ENCODE assay signal across 24 cellular contexts in genomic region chr6:138084904-138085838, GRCh38. TPM values are rescaled to one million over a fixed set of nuclear protein-coding genes. Genes with fewer than 3 reads are reported as not detected.
DNase-seq lines count a peak whose midpoint lies in the region; ATAC-seq and TF ChIP-seq lines count a peak whose summit lies in the region.
"Had no signal": no experiment of that assay in that cellular context is flagged by ENCODE, and none has a peak within 500 bp of the region (broad histone marks: within the 10 kb centered on the region; RNA-seq: fewer than 3 reads in every experiment).

No MANE protein-coding gene starts in this region.

- H3K9me3 ChIP-seq in HUES48 (ENCODE audit: control insufficient read depth, insufficient read depth, low read length) (peaks cover 3% of the 10 kb centered on the region; the same call in 1 of the 2 replicates), endodermal cell (ENCODE audit: control insufficient read depth, low read length) (peaks cover 14% of the 10 kb centered on the region), right lobe of liver (no peaks in the 10 kb centered on the region)

- TF ChIP-seq CTCF in endodermal cell (conservative IDR thresholded peaks at IDR 0.05): no peak
- TF ChIP-seq CTCF in right lobe of liver (IDR thresholded peaks at IDR 0.05): no peak

- H3K4me3 Mint-ChIP-seq in endodermal cell: no peak overlapping the region
- H3K4me3 Mint-ChIP-seq: CD4-positive, alpha-beta memory T cell; GM23338; H9 had no signal

- H3K9ac ChIP-seq in HUES48 (ENCODE audit: low read depth, low read length) (no peak overlapping the region), endodermal cell (ENCODE audit: extremely low read depth, low read length, poor library complexity, severe bottlenecking) (no peak overlapping the region)

- peaks cover 11% of the 10 kb centered on the region for H3K9me3 Mint-ChIP-seq in endodermal cell
- H3K9me3 Mint-ChIP-seq: CD4-positive, alpha-beta memory T cell had no signal

- no peak for TF ChIP-seq POLR2A in right lobe of liver (IDR thresholded peaks at IDR 0.05)

- no peak overlapping the region for H3K27ac Mint-ChIP-seq in endodermal cell
- H3K27ac Mint-ChIP-seq: CD4-positive, alpha-beta memory T cell; GM23338 had no signal

- peaks cover 25% of the 10 kb centered on the region for H3K4me1 ChIP-seq in HUES48 (ENCODE audit: control insufficient read depth, insufficient read depth, low read length)
- peaks cover 26% of the 10 kb centered on the region for H3K4me1 ChIP-seq in endodermal cell (ENCODE audit: control insufficient read depth, insufficient read depth, low read length)
- peaks cover 0 to 27% (median 4%) of the 10 kb centered on the region in 4 donors for H3K4me1 ChIP-seq in right lobe of liver

- peaks cover 50% of the 10 kb centered on the region for H3K4me1 Mint-ChIP-seq in endodermal cell
- H3K4me1 Mint-ChIP-seq: CD4-positive, alpha-beta memory T cell had no signal

- peak in 3 of 4 donors; percentile 4 to 16 (median 13) for ATAC-seq in right lobe of liver
- ATAC-seq: GM12878, GM23338 had no signal

- H3K27me3 ChIP-seq in HUES48 (ENCODE audit: control insufficient read depth, insufficient read depth, low read length) (no peaks in the 10 kb centered on the region), endodermal cell (ENCODE audit: control insufficient read depth, insufficient read depth, low read length, poor library complexity, severe bottlenecking) (no peaks in the 10 kb centered on the region), right lobe of liver (no peaks in the 10 kb centered on the region)

- H3K27ac ChIP-seq in HUES48 (ENCODE audit: low read depth, low read length) (peak overlapping the region; percentile 95), endodermal cell (ENCODE audit: low read depth, low read length) (no peak overlapping the region), right lobe of liver (peak overlapping the region; percentile 44 to 84 (median 52))
- H3K27ac ChIP-seq: RWPE1 had no signal

- H3K4me3 ChIP-seq in HUES48 (ENCODE audit: low read depth, low read length) (no peak overlapping the region), endodermal cell (ENCODE audit: low read length) (peak overlapping the region; percentile 4), right lobe of liver (peak overlapping the region in 1 of 3 donors; percentile 14)
- H3K4me3 ChIP-seq: GM12878, GM23338 had no signal

- peaks cover 9% of the 10 kb centered on the region for H3K36me3 Mint-ChIP-seq in endodermal cell (ENCODE audit: low read depth)
- H3K36me3 Mint-ChIP-seq: CD4-positive, alpha-beta memory T cell had no signal

- DNase-seq in endodermal cell (no peak), right lobe of liver (no peak), superior temporal gyrus (ENCODE audit: extremely low spot score) (peak; percentile 1), NCI-H2171 treated with DMSO at 0.1 percent for 48 hours (lab: John Stamatoyannopoulos, UW) (no peak), NCI-H2196 treated with DMSO at 0.1 percent for 48 hours (lab: John Stamatoyannopoulos, UW; ENCODE audit: unreplicated experiment) (no peak), T1000 (lab: John Stamatoyannopoulos, UW) (no peak)
- DNase-seq: C1 segment of cervical spinal cord; CD4-positive, alpha-beta memory T cell; COR-L47; DMS79; EL; GDM1; H9; KG1; MM.1S; NCI-H2029 treated with DMSO at 0.1 percent for 48 hours; NCI-H226; NCI-H510A treated with DMSO at 0.1 percent for 48 hours; NCI-H748 treated with DMSO at 0.1 percent for 48 hours; SHP77 had no signal

- H3K27me3 Mint-ChIP-seq in endodermal cell (ENCODE audit: insufficient read depth): no peaks in the 10 kb centered on the region

- WGBS in endodermal cell (ENCODE audit: insufficient coverage in 1 of 2, insufficient read length in 1 of 2), 2 experiments: 86 to 90% methylated on average over 6 to 10 of the region's 10 CpGs
- WGBS in right lobe of liver (ENCODE audit: insufficient coverage, low coverage, low lambda C conversion rate, missing lambda C conversion rate): 33% methylated on average over 7 of the region's 10 CpGs

- H3K36me3 ChIP-seq in HUES48 (ENCODE audit: control insufficient read depth, insufficient read depth, low read length): peaks cover 6% of the 10 kb centered on the region; the same call in 1 of the 2 replicates
- H3K36me3 ChIP-seq in endodermal cell (ENCODE audit: control insufficient read depth, insufficient read depth, low read length): peaks cover 12% of the 10 kb centered on the region
- no peaks in the 10 kb centered on the region for H3K36me3 ChIP-seq in right lobe of liver

- intact Hi-C loops in right lobe of liver (cut with DNase I): no loop called here

RNA-seq across cellular contexts. Expression of gene PERP, which starts 22.0 kb away (rescaled TPM):
- 100 to 1,000 TPM in 1 of 2 donors, 10 to 100 TPM in 1; 85.4 to 120 TPM for total RNA-seq in endodermal cell
- 32.2 TPM for polyA plus RNA-seq in endodermal cell (2013, experiment 1 of 2)
- 33.7 TPM for polyA plus RNA-seq in endodermal cell (2013, experiment 2 of 2)
- total RNA-seq in right lobe of liver: 10 to 100 TPM; 27.9 to 61.6 (median 45.7) TPM
